In the genomic region with DNA sequence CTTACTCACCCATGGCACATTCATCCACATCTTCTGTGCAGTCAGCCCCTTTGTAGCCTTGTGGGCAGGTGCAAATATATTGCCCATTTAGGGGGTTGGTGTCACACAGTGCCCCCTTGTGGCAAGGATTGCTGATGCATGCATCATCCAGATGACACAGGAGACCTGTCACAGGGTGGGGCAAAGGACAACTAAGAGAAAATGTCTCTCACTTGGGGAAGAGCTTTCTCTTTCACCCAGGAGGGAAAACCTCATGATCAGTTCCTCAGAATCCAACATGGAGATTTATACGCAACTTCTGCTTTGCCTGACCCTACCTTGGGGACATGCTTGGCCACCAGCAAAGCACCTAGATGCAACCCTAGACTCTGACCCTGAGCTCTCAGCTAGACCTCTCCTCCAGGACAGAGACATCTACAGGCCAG, we compare ENCODE assay signal across 8 cellular contexts.
A peak's percentile ranks its signal among the peaks of the same experiment; 100 is the strongest.
DNase-seq lines count a peak whose midpoint lies in the region; ATAC-seq and TF ChIP-seq lines count a peak whose summit lies in the region.

No MANE protein-coding gene starts in this region.

- no peaks in the 10 kb centered on the region for H3K36me3 ChIP-seq in hepatocyte (replicated peaks; ENCODE audit: insufficient read depth, low read depth)

- no peaks in the 10 kb centered on the region for H3K9me2 ChIP-seq in hepatocyte (replicated peaks; ENCODE audit: insufficient read depth)

- peaks cover 9% of the 10 kb centered on the region for H3K4me1 ChIP-seq in hepatocyte (ENCODE audit: insufficient read depth)

- H2AFZ ChIP-seq in hepatocyte: no peak overlapping the region

- no peak overlapping the region for H3K4me3 Mint-ChIP-seq in activated naive CD8-positive, alpha-beta T cell

- H3K36me3 Mint-ChIP-seq in activated naive CD8-positive, alpha-beta T cell: peaks cover 34% of the 10 kb centered on the region

- H3K27ac ChIP-seq in C4-2B: no peak overlapping the region
- no peak overlapping the region for H3K27ac ChIP-seq in hepatocyte

- no peaks in the 10 kb centered on the region for H3K9me3 Mint-ChIP-seq in activated naive CD8-positive, alpha-beta T cell (ENCODE audit: low read depth)

- H3K27ac Mint-ChIP-seq in activated naive CD8-positive, alpha-beta T cell: peak overlapping the region; percentile 62

- 96% methylated on average over 1 of the region's 1 CpG for WGBS in hepatocyte (ENCODE audit: low lambda C conversion rate, missing lambda C conversion rate)

- peak; percentile 3 to 13 for DNase-seq in SW 1271 (lab: John Stamatoyannopoulos, UW)
- peak; percentile 72 for DNase-seq in hepatocyte (ENCODE audit: low spot score)
- peak; percentile 68 to 72 for DNase-seq in stimulated activated CD4-positive, alpha-beta T cell treated with anti-CD3 and anti-CD28 coated beads, Interleukin-1b, Interleukin-23, amount 100 ng/mL, for 4 hours (ENCODE audit: low read depth in 2 of 2)
- DNase-seq in mesenteric fat pad (ENCODE audit: low spot score): no peak

- H3K9me3 ChIP-seq in hepatocyte (ENCODE audit: low read depth): no peaks in the 10 kb centered on the region

- H3K27me3 ChIP-seq in hepatocyte: no peaks in the 10 kb centered on the region

- ATAC-seq in GM18868 (IDR thresholded peaks at IDR 0.05; ENCODE audit: unreplicated experiment) (peak; percentile 96), HG03565 (IDR thresholded peaks at IDR 0.05; ENCODE audit: unreplicated experiment) (peak; percentile 69)

- peaks cover 3% of the 10 kb centered on the region for H3K79me2 ChIP-seq in hepatocyte

- H3K4me1 Mint-ChIP-seq in activated naive CD8-positive, alpha-beta T cell (ENCODE audit: low read depth): peaks cover 4% of the 10 kb centered on the region

- no peak overlapping the region for H3K4me2 ChIP-seq in hepatocyte

- H3K27me3 Mint-ChIP-seq in activated naive CD8-positive, alpha-beta T cell: no peaks in the 10 kb centered on the region

- H3K4me3 ChIP-seq in hepatocyte: no peak overlapping the region

- TF ChIP-seq CTCF in C4-2B (conservative IDR thresholded peaks at IDR 0.05) (peak; percentile 91), hepatocyte (IDR thresholded peaks at IDR 0.05; ENCODE audit: poor library complexity) (peak; percentile 63)

- H4K20me1 ChIP-seq in hepatocyte (ENCODE audit: insufficient read depth, poor library complexity, severe bottlenecking): no peaks in the 10 kb centered on the region
